2 cellular contexts compared by ENCODE assay signal in the genomic region with DNA sequence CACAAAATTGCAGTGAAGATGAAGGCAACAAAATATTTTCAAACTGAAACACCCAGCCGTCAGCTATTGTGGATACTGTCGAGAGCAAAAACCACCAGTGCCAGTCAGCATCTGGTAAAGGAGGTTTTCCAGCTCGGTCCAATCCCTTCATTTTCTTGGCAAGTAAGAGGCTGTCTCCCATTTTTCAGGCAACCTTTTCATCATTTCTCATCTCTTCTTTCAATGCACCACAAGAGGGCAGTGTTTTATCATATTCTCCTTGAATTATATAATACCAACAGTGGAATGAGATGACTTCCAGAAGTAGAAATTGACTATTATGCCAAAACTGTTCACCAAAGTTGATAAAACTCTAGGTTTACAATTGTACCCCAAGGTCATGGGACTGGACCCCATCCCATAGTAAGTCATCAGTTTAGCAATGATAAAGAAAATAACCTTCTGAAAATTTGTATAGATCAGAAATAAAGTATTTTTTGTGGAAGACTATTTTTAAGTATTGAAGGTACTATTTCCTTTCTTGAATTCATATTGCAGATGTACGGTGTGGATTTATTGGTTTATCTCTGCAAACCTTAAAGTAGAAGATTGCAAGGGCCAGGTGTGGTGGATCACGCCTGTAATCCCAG.
A peak's percentile ranks its signal among the peaks of the same experiment; 100 is the strongest.
TF ChIP-seq lines count a peak whose summit lies in the region.

No MANE protein-coding gene starts in this region.

TF ChIP-seq in HCT116, 20 proteins besides CTCF, POLR2A, EP300 and RAD21:
- TF ChIP-seq SIN3A (IDR thresholded peaks at IDR 0.05; ENCODE audit: low read depth) (0 out of 2 replicates have a peak, but pooled peaks have one; percentile 12), JUND (IDR thresholded peaks at IDR 0.05) (no peak; the same call in 1 of the 2 replicates), EGR1 (IDR thresholded peaks at IDR 0.05; ENCODE audit: low read depth) (no peak), ZFX (IDR thresholded peaks at IDR 0.05) (no peak)
- TF ChIP-seq, protein P1, sequence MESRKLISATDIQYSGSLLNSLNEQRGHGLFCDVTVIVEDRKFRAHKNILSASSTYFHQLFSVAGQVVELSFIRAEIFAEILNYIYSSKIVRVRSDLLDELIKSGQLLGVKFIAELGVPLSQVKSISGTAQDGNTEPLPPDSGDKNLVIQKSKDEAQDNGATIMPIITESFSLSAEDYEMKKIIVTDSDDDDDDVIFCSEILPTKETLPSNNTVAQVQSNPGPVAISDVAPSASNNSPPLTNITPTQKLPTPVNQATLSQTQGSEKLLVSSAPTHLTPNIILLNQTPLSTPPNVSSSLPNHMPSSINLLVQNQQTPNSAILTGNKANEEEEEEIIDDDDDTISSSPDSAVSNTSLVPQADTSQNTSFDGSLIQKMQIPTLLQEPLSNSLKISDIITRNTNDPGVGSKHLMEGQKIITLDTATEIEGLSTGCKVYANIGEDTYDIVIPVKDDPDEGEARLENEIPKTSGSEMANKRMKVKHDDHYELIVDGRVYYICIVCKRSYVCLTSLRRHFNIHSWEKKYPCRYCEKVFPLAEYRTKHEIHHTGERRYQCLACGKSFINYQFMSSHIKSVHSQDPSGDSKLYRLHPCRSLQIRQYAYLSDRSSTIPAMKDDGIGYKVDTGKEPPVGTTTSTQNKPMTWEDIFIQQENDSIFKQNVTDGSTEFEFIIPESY (IDR thresholded peaks at IDR 0.05; ENCODE audit: extremely low read depth, insufficient replicate concordance, low read length), result no peak

TF ChIP-seq in K562, 482 proteins besides CTCF, POLR2A, EP300 and RAD21 (continues in another document):
- TF ChIP-seq, protein P2, sequence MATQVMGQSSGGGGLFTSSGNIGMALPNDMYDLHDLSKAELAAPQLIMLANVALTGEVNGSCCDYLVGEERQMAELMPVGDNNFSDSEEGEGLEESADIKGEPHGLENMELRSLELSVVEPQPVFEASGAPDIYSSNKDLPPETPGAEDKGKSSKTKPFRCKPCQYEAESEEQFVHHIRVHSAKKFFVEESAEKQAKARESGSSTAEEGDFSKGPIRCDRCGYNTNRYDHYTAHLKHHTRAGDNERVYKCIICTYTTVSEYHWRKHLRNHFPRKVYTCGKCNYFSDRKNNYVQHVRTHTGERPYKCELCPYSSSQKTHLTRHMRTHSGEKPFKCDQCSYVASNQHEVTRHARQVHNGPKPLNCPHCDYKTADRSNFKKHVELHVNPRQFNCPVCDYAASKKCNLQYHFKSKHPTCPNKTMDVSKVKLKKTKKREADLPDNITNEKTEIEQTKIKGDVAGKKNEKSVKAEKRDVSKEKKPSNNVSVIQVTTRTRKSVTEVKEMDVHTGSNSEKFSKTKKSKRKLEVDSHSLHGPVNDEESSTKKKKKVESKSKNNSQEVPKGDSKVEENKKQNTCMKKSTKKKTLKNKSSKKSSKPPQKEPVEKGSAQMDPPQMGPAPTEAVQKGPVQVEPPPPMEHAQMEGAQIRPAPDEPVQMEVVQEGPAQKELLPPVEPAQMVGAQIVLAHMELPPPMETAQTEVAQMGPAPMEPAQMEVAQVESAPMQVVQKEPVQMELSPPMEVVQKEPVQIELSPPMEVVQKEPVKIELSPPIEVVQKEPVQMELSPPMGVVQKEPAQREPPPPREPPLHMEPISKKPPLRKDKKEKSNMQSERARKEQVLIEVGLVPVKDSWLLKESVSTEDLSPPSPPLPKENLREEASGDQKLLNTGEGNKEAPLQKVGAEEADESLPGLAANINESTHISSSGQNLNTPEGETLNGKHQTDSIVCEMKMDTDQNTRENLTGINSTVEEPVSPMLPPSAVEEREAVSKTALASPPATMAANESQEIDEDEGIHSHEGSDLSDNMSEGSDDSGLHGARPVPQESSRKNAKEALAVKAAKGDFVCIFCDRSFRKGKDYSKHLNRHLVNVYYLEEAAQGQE (CRISPR knock-in tag; IDR thresholded peaks at IDR 0.05; ENCODE audit: low read depth), result no peak
- TF ChIP-seq HNRNPH1 (optimal IDR thresholded peaks at IDR 0.05; ENCODE audit: low read depth, low read length) (no peak), ARID2 (IDR thresholded peaks at IDR 0.05) (0 out of 2 replicates have a peak, but pooled peaks have one; percentile 37), MXI1 (IDR thresholded peaks at IDR 0.05; ENCODE audit: low read depth, low read length) (no peak), MAZ (CRISPR knock-in tag; conservative IDR thresholded peaks at IDR 0.05 in 1 of 2, IDR thresholded peaks at IDR 0.05 in 1 of 2) (0 out of 4 replicates have a peak, but pooled peaks of 1 of the 2 experiments have one; percentile 39), ZNF143 (CRISPR knock-in tag; IDR thresholded peaks at IDR 0.05) (no peak), ETV5 (CRISPR knock-in tag; IDR thresholded peaks at IDR 0.05; ENCODE audit: low read depth) (no peak), EP400 (IDR thresholded peaks at IDR 0.05) (peak; percentile 27; the same call in 1 of the 2 replicates), RB1 (IDR thresholded peaks at IDR 0.05; ENCODE audit: low read depth) (no peak), NRF1 (conservative IDR thresholded peaks at IDR 0.05 in 1 of 2, IDR thresholded peaks at IDR 0.05 in 1 of 2) (peak; percentile 34 to 65; a peak in 2 of 4 replicates)
- TF ChIP-seq, protein P3, sequence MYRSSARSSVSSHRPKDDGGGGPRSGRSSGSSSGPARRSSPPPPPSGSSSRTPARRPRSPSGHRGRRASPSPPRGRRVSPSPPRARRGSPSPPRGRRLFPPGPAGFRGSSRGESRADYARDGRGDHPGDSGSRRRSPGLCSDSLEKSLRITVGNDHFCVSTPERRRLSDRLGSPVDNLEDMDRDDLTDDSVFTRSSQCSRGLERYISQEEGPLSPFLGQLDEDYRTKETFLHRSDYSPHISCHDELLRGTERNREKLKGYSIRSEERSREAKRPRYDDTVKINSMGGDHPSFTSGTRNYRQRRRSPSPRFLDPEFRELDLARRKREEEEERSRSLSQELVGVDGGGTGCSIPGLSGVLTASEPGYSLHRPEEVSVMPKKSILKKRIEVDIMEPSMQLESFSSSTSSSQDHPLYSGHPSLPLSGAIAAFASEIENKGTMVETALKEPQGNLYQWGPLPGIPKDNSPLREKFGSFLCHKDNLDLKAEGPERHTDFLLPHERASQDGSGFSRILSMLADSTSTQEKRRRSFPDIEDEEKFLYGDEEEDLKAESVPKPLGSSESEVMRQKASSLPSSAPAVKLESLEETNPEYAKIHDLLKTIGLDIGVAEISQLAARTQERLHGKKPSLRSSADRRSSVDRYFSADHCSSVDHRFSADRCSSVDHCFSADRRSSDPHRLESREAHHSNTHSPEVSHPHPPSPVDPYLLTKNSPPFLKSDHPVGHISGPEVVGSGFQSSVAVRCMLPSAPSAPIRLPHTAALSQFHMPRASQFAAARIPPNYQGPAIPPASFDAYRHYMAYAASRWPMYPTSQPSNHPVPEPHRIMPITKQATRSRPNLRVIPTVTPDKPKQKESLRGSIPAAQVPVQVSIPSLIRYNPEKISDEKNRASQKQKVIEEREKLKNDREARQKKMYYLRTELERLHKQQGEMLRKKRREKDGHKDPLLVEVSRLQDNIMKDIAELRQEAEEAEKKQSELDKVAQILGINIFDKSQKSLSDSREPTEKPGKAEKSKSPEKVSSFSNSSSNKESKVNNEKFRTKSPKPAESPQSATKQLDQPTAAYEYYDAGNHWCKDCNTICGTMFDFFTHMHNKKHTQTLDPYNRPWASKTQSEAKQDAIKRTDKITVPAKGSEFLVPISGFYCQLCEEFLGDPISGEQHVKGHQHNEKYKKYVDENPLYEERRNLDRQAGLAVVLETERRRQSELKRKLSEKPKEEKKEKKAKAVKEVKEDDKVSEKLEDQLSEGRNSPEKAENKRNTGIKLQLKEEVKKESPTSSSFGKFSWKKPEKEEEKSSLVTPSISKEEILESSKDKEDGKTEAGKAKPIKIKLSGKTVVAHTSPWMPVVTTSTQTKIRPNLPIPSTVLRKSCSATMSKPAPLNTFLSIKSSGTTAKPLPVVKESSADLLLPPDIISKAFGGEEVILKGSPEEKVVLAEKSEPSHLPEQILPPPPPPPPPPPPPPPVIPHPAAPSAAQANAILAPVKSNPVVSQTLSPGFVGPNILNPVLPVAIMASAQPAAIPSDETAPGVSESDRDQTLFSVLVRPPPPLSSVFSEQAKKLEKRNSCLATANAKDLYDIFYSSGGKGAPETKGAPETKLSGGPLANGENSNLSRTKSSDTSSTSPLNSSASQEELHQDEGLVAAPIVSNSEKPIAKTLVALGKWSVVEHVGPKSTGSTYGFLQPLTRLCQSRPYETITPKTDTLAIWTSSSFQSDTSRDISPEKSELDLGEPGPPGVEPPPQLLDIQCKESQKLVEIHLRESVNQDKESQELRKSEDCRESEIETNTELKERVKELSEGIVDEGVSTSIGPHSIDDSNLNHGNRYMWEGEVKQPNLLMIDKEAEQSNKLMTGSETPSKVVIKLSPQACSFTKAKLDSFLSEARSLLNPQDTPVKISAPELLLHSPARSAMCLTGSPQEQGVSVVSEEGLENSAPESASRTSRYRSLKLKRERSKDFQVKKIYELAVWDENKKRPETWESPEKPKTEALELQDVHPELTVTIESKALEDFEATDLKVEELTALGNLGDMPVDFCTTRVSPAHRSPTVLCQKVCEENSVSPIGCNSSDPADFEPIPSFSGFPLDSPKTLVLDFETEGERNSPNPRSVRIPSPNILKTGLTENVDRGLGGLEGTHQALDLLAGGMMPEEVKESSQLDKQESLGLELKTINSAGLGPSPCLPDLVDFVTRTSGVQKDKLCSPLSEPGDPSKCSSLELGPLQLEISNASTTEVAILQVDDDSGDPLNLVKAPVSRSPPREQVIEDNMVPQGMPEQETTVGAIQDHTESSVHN (IDR thresholded peaks at IDR 0.05; ENCODE audit: borderline replicate concordance in 1 of 2, low read depth in 1 of 2), result no peak
- TF ChIP-seq, protein P4, sequence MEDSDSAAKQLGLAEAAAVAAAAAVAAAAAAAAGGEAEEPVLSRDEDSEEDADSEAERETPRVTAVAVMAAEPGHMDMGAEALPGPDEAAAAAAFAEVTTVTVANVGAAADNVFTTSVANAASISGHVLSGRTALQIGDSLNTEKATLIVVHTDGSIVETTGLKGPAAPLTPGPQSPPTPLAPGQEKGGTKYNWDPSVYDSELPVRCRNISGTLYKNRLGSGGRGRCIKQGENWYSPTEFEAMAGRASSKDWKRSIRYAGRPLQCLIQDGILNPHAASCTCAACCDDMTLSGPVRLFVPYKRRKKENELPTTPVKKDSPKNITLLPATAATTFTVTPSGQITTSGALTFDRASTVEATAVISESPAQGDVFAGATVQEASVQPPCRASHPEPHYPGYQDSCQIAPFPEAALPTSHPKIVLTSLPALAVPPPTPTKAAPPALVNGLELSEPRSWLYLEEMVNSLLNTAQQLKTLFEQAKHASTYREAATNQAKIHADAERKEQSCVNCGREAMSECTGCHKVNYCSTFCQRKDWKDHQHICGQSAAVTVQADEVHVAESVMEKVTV (CRISPR knock-in tag; IDR thresholded peaks at IDR 0.05), result peak; percentile 70
- TF ChIP-seq, protein P5, sequence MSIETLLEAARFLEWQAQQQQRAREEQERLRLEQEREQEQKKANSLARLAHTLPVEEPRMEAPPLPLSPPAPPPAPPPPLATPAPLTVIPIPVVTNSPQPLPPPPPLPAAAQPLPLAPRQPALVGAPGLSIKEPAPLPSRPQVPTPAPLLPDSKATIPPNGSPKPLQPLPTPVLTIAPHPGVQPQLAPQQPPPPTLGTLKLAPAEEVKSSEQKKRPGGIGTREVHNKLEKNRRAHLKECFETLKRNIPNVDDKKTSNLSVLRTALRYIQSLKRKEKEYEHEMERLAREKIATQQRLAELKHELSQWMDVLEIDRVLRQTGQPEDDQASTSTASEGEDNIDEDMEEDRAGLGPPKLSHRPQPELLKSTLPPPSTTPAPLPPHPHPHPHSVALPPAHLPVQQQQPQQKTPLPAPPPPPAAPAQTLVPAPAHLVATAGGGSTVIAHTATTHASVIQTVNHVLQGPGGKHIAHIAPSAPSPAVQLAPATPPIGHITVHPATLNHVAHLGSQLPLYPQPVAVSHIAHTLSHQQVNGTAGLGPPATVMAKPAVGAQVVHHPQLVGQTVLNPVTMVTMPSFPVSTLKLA (conservative IDR thresholded peaks at IDR 0.05), result 0 out of 4 replicates have a peak, but pooled peaks of 1 of the 2 experiments have one; percentile 16
- TF ChIP-seq, protein P6, sequence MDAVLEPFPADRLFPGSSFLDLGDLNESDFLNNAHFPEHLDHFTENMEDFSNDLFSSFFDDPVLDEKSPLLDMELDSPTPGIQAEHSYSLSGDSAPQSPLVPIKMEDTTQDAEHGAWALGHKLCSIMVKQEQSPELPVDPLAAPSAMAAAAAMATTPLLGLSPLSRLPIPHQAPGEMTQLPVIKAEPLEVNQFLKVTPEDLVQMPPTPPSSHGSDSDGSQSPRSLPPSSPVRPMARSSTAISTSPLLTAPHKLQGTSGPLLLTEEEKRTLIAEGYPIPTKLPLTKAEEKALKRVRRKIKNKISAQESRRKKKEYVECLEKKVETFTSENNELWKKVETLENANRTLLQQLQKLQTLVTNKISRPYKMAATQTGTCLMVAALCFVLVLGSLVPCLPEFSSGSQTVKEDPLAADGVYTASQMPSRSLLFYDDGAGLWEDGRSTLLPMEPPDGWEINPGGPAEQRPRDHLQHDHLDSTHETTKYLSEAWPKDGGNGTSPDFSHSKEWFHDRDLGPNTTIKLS (IDR thresholded peaks at IDR 0.05; ENCODE audit: borderline replicate concordance, low read depth), result no peak
- TF ChIP-seq, protein P7, sequence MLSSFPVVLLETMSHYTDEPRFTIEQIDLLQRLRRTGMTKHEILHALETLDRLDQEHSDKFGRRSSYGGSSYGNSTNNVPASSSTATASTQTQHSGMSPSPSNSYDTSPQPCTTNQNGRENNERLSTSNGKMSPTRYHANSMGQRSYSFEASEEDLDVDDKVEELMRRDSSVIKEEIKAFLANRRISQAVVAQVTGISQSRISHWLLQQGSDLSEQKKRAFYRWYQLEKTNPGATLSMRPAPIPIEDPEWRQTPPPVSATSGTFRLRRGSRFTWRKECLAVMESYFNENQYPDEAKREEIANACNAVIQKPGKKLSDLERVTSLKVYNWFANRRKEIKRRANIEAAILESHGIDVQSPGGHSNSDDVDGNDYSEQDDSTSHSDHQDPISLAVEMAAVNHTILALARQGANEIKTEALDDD (IDR thresholded peaks at IDR 0.05), result no peak
- TF ChIP-seq, protein P8, sequence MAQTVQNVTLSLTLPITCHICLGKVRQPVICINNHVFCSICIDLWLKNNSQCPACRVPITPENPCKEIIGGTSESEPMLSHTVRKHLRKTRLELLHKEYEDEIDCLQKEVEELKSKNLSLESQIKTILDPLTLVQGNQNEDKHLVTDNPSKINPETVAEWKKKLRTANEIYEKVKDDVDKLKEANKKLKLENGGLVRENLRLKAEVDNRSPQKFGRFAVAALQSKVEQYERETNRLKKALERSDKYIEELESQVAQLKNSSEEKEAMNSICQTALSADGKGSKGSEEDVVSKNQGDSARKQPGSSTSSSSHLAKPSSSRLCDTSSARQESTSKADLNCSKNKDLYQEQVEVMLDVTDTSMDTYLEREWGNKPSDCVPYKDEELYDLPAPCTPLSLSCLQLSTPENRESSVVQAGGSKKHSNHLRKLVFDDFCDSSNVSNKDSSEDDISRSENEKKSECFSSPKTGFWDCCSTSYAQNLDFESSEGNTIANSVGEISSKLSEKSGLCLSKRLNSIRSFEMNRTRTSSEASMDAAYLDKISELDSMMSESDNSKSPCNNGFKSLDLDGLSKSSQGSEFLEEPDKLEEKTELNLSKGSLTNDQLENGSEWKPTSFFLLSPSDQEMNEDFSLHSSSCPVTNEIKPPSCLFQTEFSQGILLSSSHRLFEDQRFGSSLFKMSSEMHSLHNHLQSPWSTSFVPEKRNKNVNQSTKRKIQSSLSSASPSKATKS (CRISPR knock-in tag; IDR thresholded peaks at IDR 0.05), result no peak
- TF ChIP-seq, protein P9, sequence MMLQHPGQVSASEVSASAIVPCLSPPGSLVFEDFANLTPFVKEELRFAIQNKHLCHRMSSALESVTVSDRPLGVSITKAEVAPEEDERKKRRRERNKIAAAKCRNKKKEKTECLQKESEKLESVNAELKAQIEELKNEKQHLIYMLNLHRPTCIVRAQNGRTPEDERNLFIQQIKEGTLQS (IDR thresholded peaks at IDR 0.05), result no peak
- TF ChIP-seq, protein P9 (CRISPR knock-in tag; conservative IDR thresholded peaks at IDR 0.05), result 0 out of 2 replicates have a peak, but pooled peaks have one; percentile 38
